Comparison of ENCODE assay signal across 23 cellular contexts in the genomic region with DNA sequence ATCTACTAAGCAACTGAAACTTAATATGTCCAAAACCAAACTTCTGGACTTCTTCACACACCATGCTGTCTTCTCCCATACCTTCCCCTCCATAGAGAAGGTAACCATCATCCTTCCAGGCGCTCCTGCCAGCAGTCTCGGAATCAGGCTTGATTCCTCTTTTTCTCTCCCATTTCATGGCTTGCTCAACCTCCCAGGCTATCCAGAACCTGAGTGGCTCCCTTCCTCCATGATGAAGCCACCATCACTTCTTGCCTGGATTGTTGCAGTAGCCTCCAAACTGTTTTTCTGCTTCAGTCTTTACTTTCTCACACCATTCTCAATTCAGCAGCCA. TPM values are rescaled to one million over a fixed set of nuclear protein-coding genes. Genes with fewer than 3 reads are reported as not detected.
A peak's percentile ranks its signal among the peaks of the same experiment; 100 is the strongest.
DNase-seq lines count a peak whose midpoint lies in the region; ATAC-seq and TF ChIP-seq lines count a peak whose summit lies in the region.
"Had no signal": no experiment of that assay in that cellular context is flagged by ENCODE, and none has a peak within 500 bp of the region (broad histone marks: within the 10 kb centered on the region; RNA-seq: fewer than 3 reads in every experiment).

No MANE protein-coding gene starts in this region.

- no peak for TF ChIP-seq CTCF in DOHH2 (IDR thresholded peaks at IDR 0.05; ENCODE audit: low read depth, low read length, poor library complexity, severe bottlenecking)
- no peak for TF ChIP-seq CTCF in lower lobe of right lung (IDR thresholded peaks at IDR 0.05)

- H3K36me3 ChIP-seq in DOHH2 (ENCODE audit: control insufficient read depth, low read length) (no peaks in the 10 kb centered on the region; the same call in 1 of the 2 replicates), lower lobe of right lung (no peaks in the 10 kb centered on the region)
- H3K36me3 ChIP-seq: cardiac muscle cell, thyroid gland had no signal

- H3K27ac ChIP-seq in DOHH2 (ENCODE audit: low read depth, low read length) (peak overlapping the region; percentile 63), lower lobe of right lung (no peak overlapping the region)
- H3K27ac ChIP-seq: cardiac muscle cell, thyroid gland had no signal

- H3K4me1 ChIP-seq in DOHH2 (ENCODE audit: control insufficient read depth, low read length) (peaks cover 50% of the 10 kb centered on the region), lower lobe of right lung (no peaks in the 10 kb centered on the region)
- H3K4me1 ChIP-seq: thyroid gland had no signal

- ATAC-seq in GM18517 (IDR thresholded peaks at IDR 0.05; ENCODE audit: unreplicated experiment) (peak; percentile 1), lower lobe of right lung (peak in 1 of 2 donors; percentile 12)
- ATAC-seq: activated CD8-positive, alpha-beta T cell treated with anti-CD3 and anti-CD28 coated beads, Interleukin-2, amount 10 ng/mL, durations not matched to agents 7 days and 5 days; activated T-cell treated with anti-CD3 and anti-CD28 coated beads, Interleukin-2, amount 50 U/mL, for 4 hours; WTC11 had no signal

- no peaks in the 10 kb centered on the region for H3F3A ChIP-seq in DOHH2 (ENCODE audit: control insufficient read depth, insufficient read depth)

- H3K27me3 ChIP-seq in DOHH2 (ENCODE audit: control insufficient read depth, low read length) (no peaks in the 10 kb centered on the region), lower lobe of right lung (ENCODE audit: low read depth) (no peaks in the 10 kb centered on the region)
- H3K27me3 ChIP-seq: cardiac muscle cell, thyroid gland had no signal

- H3K4me3 ChIP-seq in DOHH2 (ENCODE audit: low read length) (peak overlapping the region; percentile 46), lower lobe of right lung (peak overlapping the region; percentile 8)
- H3K4me3 ChIP-seq: cardiac muscle cell, lung, thyroid gland had no signal

- no peaks in the 10 kb centered on the region for H3K9me2 ChIP-seq in DOHH2 (replicated peaks; ENCODE audit: control insufficient read depth, low read length)

- intact Hi-C loops in lower lobe of right lung (cut with DNase I), result no loop called here

- peak; percentile 88 for DNase-seq in MV-4-11 (lab: John Stamatoyannopoulos, UW)
- DNase-seq in lower lobe of right lung, result no peak
- DNase-seq in NCI-H187 (lab: John Stamatoyannopoulos, UW), result no peak
- no peak for DNase-seq in NCI-H69 (lab: John Stamatoyannopoulos, UW)
- no peak for DNase-seq in stimulated activated CD4-positive, alpha-beta T cell treated with anti-CD3 and anti-CD28 coated beads, Interleukin-1b, Interleukin-23, amount 100 ng/mL, for 48 hours
- DNase-seq: activated CD8-positive, alpha-beta T cell treated with anti-CD3 and anti-CD28 coated beads, Interleukin-2, amount 10 ng/mL, durations not matched to agents 7 days and 5 days; activated naive CD4-positive, alpha-beta T cell treated with Interleukin-2 at 50 U/mL for 16 hours; activated T-cell treated with anti-CD3 and anti-CD28 coated beads, Interleukin-2, amount 50 U/mL, for 4 hours; anterior cingulate cortex; GF-D8; kidney; NCI-H1417; NCI-H2107; NK-92 treated with Interleukin-12 subunit alpha and Interleukin-12 subunit beta, amount 100 ng/mL, for 24 hours; small intestine; stimulated activated naive CD4-positive, alpha-beta T cell treated with Interleukin-2 at 50 U/mL for 16 hours; T-helper 9 cell; thyroid gland had no signal

- no peaks in the 10 kb centered on the region for H4K20me1 ChIP-seq in DOHH2 (ENCODE audit: control insufficient read depth, insufficient read depth, low read depth, low read length)

- peak overlapping the region; percentile 65 for H3K4me2 ChIP-seq in DOHH2 (ENCODE audit: low read length)

- H3K9me3 ChIP-seq in DOHH2 (ENCODE audit: control insufficient read depth, insufficient read depth, low read length) (no peaks in the 10 kb centered on the region; the same call in 1 of the 2 replicates), lower lobe of right lung (no peaks in the 10 kb centered on the region)
- H3K9me3 ChIP-seq: thyroid gland had no signal

- no peaks in the 10 kb centered on the region for H3K79me2 ChIP-seq in DOHH2 (ENCODE audit: control insufficient read depth, low read length)

RNA-seq across cellular contexts. Expression of a gene that starts 40.1 kb away (rescaled TPM):
- total RNA-seq in lower lobe of right lung, result 108 TPM
